ENCODE assay signal across 13 cellular contexts in the genomic region with DNA sequence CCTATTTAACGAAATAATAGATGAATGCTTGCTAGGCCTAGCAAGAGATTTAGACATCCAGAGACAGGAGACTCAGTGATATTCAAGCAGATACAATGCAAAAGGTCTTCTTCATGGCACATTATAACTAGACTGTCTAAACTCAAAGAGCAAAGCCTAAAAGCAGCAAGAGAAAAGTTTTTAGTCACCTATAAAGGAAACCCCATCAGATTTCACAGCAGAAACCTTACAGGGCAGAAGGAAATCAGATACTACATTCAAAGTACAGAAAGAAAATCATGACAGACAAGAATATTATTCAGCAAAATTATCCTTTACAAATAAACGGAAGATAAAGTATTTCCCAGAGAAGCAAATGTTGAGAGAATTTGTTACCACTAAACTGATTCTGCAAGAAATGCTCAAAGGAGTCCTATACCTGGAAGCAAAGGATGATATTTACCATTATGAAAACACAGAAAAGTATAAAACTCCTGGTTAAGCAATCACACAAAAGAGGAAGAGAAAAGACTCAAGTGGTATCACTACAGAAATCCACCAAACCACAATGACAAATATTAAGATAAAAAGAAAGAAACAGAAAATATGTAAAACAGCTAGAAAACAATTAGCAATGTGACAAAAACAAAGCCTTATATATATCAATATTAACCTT.
DNase-seq lines count a peak whose midpoint lies in the region; ATAC-seq lines count a peak whose summit lies in the region.
"Had no signal": no experiment of that assay in that cellular context is flagged by ENCODE, and none has a peak within 500 bp of the region (broad histone marks: within the 10 kb centered on the region; RNA-seq: fewer than 3 reads in every experiment).

No MANE protein-coding gene starts in this region.

- H3K36me3 Mint-ChIP-seq in activated naive CD4-positive, alpha-beta T cell treated with anti-CD3 and anti-CD28 coated beads, Interleukin-2, amount 50 U/mL, for 72 hours = peaks cover 0 to 13% of the 10 kb centered on the region in 2 donors
- no peaks in the 10 kb centered on the region for H3K36me3 Mint-ChIP-seq in stimulated activated effector memory CD8-positive, alpha-beta T cell treated with anti-CD3 and anti-CD28 coated beads, Interleukin-12 subunit alpha, Interleukin-12 subunit beta, amount 100 ng/mL, for 72 hours
- H3K36me3 Mint-ChIP-seq: activated naive CD8-positive, alpha-beta T cell; CD14-positive monocyte had no signal

- H3K4me1 Mint-ChIP-seq in stimulated activated effector memory CD8-positive, alpha-beta T cell treated with anti-CD3 and anti-CD28 coated beads, Interleukin-12 subunit alpha, Interleukin-12 subunit beta, amount 100 ng/mL, for 72 hours = no peaks in the 10 kb centered on the region
- H3K4me1 Mint-ChIP-seq: CD14-positive monocyte, H9 had no signal

- no peak overlapping the region for H3K4me3 Mint-ChIP-seq in stimulated activated effector memory CD8-positive, alpha-beta T cell treated with anti-CD3 and anti-CD28 coated beads, Interleukin-12 subunit alpha, Interleukin-12 subunit beta, amount 100 ng/mL, for 72 hours
- H3K4me3 Mint-ChIP-seq: activated naive CD8-positive, alpha-beta T cell; CD14-positive monocyte; H9 had no signal

- DNase-seq in OCI-M1 (lab: John Stamatoyannopoulos, UW) (peak; percentile 60), NCI-H748 treated with DMSO at 0.1 percent for 48 hours (lab: John Stamatoyannopoulos, UW) (no peak)
- DNase-seq in activated naive CD4-positive, alpha-beta T cell treated with anti-CD3 and anti-CD28 coated beads, Interleukin-2, amount 50 U/mL, for 72 hours (ENCODE audit: low spot score in 2 of 2) = no peak
- no peak for DNase-seq in stimulated activated effector memory CD8-positive, alpha-beta T cell treated with anti-CD3 and anti-CD28 coated beads, Interleukin-12 subunit alpha, Interleukin-12 subunit beta, amount 100 ng/mL, for 72 hours (ENCODE audit: low spot score in 2 of 2)
- DNase-seq: activated CD8-positive, alpha-beta memory T cell treated with anti-CD3 and anti-CD28 coated beads, Interleukin-2, amount 50 U/mL, for 4 hours; H9; NCI-H1048; SK-N-SH had no signal

- ATAC-seq in GM19035 (IDR thresholded peaks at IDR 0.05; ENCODE audit: unreplicated experiment) (peak; percentile 67), GM21825 (IDR thresholded peaks at IDR 0.05; ENCODE audit: unreplicated experiment) (peak; percentile 67), HG03196 (IDR thresholded peaks at IDR 0.05; ENCODE audit: unreplicated experiment) (peak; percentile 65)
- ATAC-seq in activated naive CD4-positive, alpha-beta T cell treated with anti-CD3 and anti-CD28 coated beads, Interleukin-2, amount 50 U/mL, for 72 hours = no peak
- no peak for ATAC-seq in stimulated activated effector memory CD8-positive, alpha-beta T cell treated with anti-CD3 and anti-CD28 coated beads, Interleukin-12 subunit alpha, Interleukin-12 subunit beta, amount 100 ng/mL, for 72 hours

- H3K9me3 Mint-ChIP-seq in activated naive CD4-positive, alpha-beta T cell treated with anti-CD3 and anti-CD28 coated beads, Interleukin-2, amount 50 U/mL, for 72 hours = peaks cover 8 to 31% of the 10 kb centered on the region in 2 donors
- H3K9me3 Mint-ChIP-seq in stimulated activated effector memory CD8-positive, alpha-beta T cell treated with anti-CD3 and anti-CD28 coated beads, Interleukin-12 subunit alpha, Interleukin-12 subunit beta, amount 100 ng/mL, for 72 hours = peaks cover 21% of the 10 kb centered on the region

- H3K27ac Mint-ChIP-seq in activated naive CD4-positive, alpha-beta T cell treated with anti-CD3 and anti-CD28 coated beads, Interleukin-2, amount 50 U/mL, for 72 hours = no peak overlapping the region
- no peak overlapping the region for H3K27ac Mint-ChIP-seq in stimulated activated effector memory CD8-positive, alpha-beta T cell treated with anti-CD3 and anti-CD28 coated beads, Interleukin-12 subunit alpha, Interleukin-12 subunit beta, amount 100 ng/mL, for 72 hours
- H3K27ac Mint-ChIP-seq: activated naive CD8-positive, alpha-beta T cell; CD14-positive monocyte; H9 had no signal

Comparison
In these comparisons a context has a peak if more than half of its experiments do, and no peak if none do; other contexts are left out.
1. ATAC-seq: peak in GM19035 (single experiment), GM21825 (single experiment) and HG03196 (single experiment); none in activated naive CD4-positive, alpha-beta T cell treated with anti-CD3 and anti-CD28 coated beads, Interleukin-2, amount 50 U/mL, for 72 hours (0 of 2) and stimulated activated effector memory CD8-positive, alpha-beta T cell treated with anti-CD3 and anti-CD28 coated beads, Interleukin-12 subunit alpha, Interleukin-12 subunit beta, amount 100 ng/mL, for 72 hours (single experiment).